Comparison of ENCODE assay signal across 9 cellular contexts in the genomic region with DNA sequence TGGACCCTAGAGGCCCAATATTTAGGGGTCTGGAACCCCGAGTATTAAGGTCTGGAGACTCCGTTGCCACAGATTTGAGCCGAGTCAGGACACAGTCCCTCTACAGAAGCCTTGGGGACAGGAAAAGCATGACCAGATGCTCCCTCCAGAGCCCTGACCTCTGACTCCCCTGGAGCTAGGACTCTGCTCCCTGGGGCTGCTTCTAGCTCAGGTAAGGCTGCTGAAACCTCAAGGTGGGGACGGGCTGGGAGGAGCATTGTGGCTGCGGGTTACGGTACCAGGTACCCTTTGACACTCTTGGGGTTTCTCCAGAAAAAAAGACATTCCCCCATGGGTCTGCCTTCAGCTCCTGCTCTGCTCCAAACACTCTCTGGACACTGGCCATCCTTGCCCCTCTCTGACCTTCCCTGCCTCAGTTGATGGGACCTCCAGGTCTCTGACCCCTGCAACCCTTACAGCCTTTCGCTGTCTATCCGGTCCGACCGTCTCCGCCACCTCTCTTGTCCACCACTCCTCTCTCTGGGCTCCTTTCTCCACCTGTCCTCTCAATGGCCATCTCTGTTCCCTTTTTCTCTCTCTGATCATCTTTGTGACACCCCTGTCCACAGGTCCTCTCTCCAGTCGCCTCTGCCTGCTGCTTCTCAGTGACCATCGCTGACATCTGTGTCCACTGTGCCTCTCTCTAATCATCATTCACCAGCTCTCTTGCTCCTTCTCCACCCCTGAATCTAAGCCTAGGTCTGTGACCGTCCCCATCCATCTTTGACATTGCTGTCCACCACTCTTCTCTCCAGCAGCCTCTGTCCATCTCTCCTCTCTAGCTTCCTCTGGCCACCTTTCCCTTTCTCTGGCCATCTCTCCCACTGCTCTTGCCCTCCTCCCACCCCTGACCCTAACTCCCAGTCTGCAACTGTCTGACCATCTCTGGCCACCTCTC. TPM values are rescaled to one million over a fixed set of nuclear protein-coding genes. Genes with fewer than 3 reads are reported as not detected.
DNase-seq lines count a peak whose midpoint lies in the region; ATAC-seq, FAIRE-seq and TF ChIP-seq lines count a peak whose summit lies in the region.
"Had no signal": no experiment of that assay in that cellular context is flagged by ENCODE, and none has a peak within 500 bp of the region (broad histone marks: within the 10 kb centered on the region; RNA-seq: fewer than 3 reads in every experiment).

No MANE protein-coding gene starts in this region.

- BruUV-seq in GM12878 (replicated peaks; lab: Mats Ljungman, UMichigan): no TSS peak

- no peak overlapping the region for H3K23ac ChIP-seq in mesenchymal stem cell (ENCODE audit: low read length in 2 of 2)

- ATAC-seq in activated T-cell treated with anti-CD3 and anti-CD28 coated beads, Interleukin-2, amount 50 U/mL, for 72 hours (replicated peaks in 1 of 2): no peak
- ATAC-seq in GM12878 (no peak), upper lobe of left lung (ENCODE audit: low FRiP score in 2 of 2) (no peak), GM21360 (IDR thresholded peaks at IDR 0.05; ENCODE audit: unreplicated experiment) (no peak)

- H3K4me3 Mint-ChIP-seq in activated T-cell treated with anti-CD3 and anti-CD28 coated beads, Interleukin-2, amount 50 U/mL, for 72 hours: peak overlapping the region; percentile 77 to 85

- CTCF ChIA-PET in GM12878 (lab: Yijun Ruan, JAX): interaction anchor here (1.1 kb wide), 1 partner anchor 12 kb away, joined by 3 read pairs; no protein-coding TSS in a partner anchor

- no peak overlapping the region for H2BK12ac ChIP-seq in mesenchymal stem cell (ENCODE audit: low read length in 2 of 2)

- no peak overlapping the region for H2BK120ac ChIP-seq in mesenchymal stem cell (ENCODE audit: low read depth, low read length)

- no peaks in the 10 kb centered on the region for H3K36me3 ChIP-seq in GM12878 (ENCODE audit: control insufficient read depth in 2 of 2, insufficient read depth in 2 of 2, low read length in 1 of 2)
- peaks cover 19 to 24% of the 10 kb centered on the region in 2 experiments for H3K36me3 ChIP-seq in mesenchymal stem cell (ENCODE audit: control insufficient read depth in 1 of 2, insufficient read depth in 2 of 2, low read depth in 1 of 2, low read length in 2 of 2)
- H3K36me3 ChIP-seq in upper lobe of left lung: peaks cover 2 to 21% (median 13%) of the 10 kb centered on the region in 4 donors

- no peak for TF ChIP-seq CTCF in GM12878 (IDR thresholded peaks at IDR 0.05 in 2 of 3, conservative IDR thresholded peaks at IDR 0.05 in 1 of 3; ENCODE audit: control insufficient read depth in 2 of 3, extremely low read depth in 1 of 3, insufficient read depth in 1 of 3, low read depth in 3 of 3, low read length in 3 of 3)
- TF ChIP-seq CTCF in upper lobe of left lung (IDR thresholded peaks at IDR 0.05): no peak

- no peak overlapping the region for H2BK5ac ChIP-seq in mesenchymal stem cell (ENCODE audit: low read depth, low read length, poor library complexity, severe bottlenecking)

- peaks cover 29% of the 10 kb centered on the region for H3K4me1 Mint-ChIP-seq in activated T-cell treated with anti-CD3 and anti-CD28 coated beads, Interleukin-2, amount 50 U/mL, for 72 hours (ENCODE audit: low read depth)

- H3K27me3 ChIP-seq in GM12878 (replicated peaks in 1 of 2; ENCODE audit: control insufficient read depth in 2 of 2, insufficient read depth in 2 of 2, low read length in 1 of 2): no peaks in the 10 kb centered on the region; a peak in 1 of 4 replicates
- no peaks in the 10 kb centered on the region for H3K27me3 ChIP-seq in mesenchymal stem cell (ENCODE audit: control insufficient read depth in 1 of 2, insufficient read depth in 1 of 2, low read length in 2 of 2)
- no peaks in the 10 kb centered on the region for H3K27me3 ChIP-seq in upper lobe of left lung

- TF ChIP-seq EP300 in GM12878 (IDR thresholded peaks at IDR 0.05; ENCODE audit: borderline replicate concordance in 1 of 2, control insufficient read depth in 1 of 2, low read depth in 2 of 2, low read length in 2 of 2): no peak
- TF ChIP-seq EP300 in upper lobe of left lung (IDR thresholded peaks at IDR 0.05): no peak

- intact Hi-C loops in GM12878 (cut with micrococcal nuclease; ENCODE audit: unreplicated experiment): no loop called here

- H3K9ac ChIP-seq in GM12878 (ENCODE audit: control insufficient read depth, insufficient read depth, low read length): no peak overlapping the region; the same call in 1 of the 2 replicates
- H3K9ac ChIP-seq in mesenchymal stem cell (ENCODE audit: low read length): peak overlapping the region; percentile 89

- H3K27ac Mint-ChIP-seq in activated T-cell treated with anti-CD3 and anti-CD28 coated beads, Interleukin-2, amount 50 U/mL, for 72 hours: peak overlapping the region; percentile 6

- no peak for TF ChIP-seq RAD21 in GM12878 (IDR thresholded peaks at IDR 0.05; ENCODE audit: insufficient read depth, low read depth, low read length)

- H3K4me1 ChIP-seq in GM12878 (ENCODE audit: control insufficient read depth, insufficient read depth, low read length) (no peaks in the 10 kb centered on the region), mesenchymal stem cell (ENCODE audit: control insufficient read depth, insufficient read depth, low read depth, low read length) (peaks cover 30% of the 10 kb centered on the region), upper lobe of left lung (peaks cover 6 to 37% (median 28%) of the 10 kb centered on the region in 4 donors)

- TF ChIP-seq POLR2A in GM12878 (IDR thresholded peaks at IDR 0.05; ENCODE audit: low read depth, low read length) (no peak), upper lobe of left lung (IDR thresholded peaks at IDR 0.05) (no peak)

- no peak overlapping the region for H3K27ac ChIP-seq in GM12878 (ENCODE audit: control insufficient read depth, insufficient read depth)
- no peak overlapping the region for H3K27ac ChIP-seq in mesenchymal stem cell (ENCODE audit: low read length, poor library complexity, severe bottlenecking)
- H3K27ac ChIP-seq in upper lobe of left lung: peak overlapping the region in 3 of 4 donors; percentile 84 to 88 (median 87)

- no peaks in the 10 kb centered on the region for H3K36me3 Mint-ChIP-seq in activated T-cell treated with anti-CD3 and anti-CD28 coated beads, Interleukin-2, amount 50 U/mL, for 72 hours (ENCODE audit: insufficient read depth in 2 of 2)

- no peak overlapping the region for H2AK5ac ChIP-seq in mesenchymal stem cell (ENCODE audit: low read length, severe bottlenecking)

- H4K8ac ChIP-seq in mesenchymal stem cell (ENCODE audit: low read length): no peak overlapping the region

- 65% methylated on average over 14 of the region's 14 CpGs for WGBS in GM12878 (ENCODE audit: insufficient coverage, insufficient replicate concordance, low lambda C conversion rate, missing lambda C conversion rate)
- 63% methylated on average over 14 of the region's 14 CpGs for WGBS in mesenchymal stem cell
- 36 to 53% methylated on average over 14 of the region's 14 CpGs for WGBS in upper lobe of left lung, 2 donors

- no peaks in the 10 kb centered on the region for H3K79me2 ChIP-seq in GM12878 (ENCODE audit: control insufficient read depth, insufficient read depth, low read length)

- H2AFZ ChIP-seq in GM12878 (ENCODE audit: control insufficient read depth, low read depth, low read length) (no peak overlapping the region), mesenchymal stem cell (ENCODE audit: low read depth, low read length) (no peak overlapping the region)

- H3K4me2 ChIP-seq in GM12878 (ENCODE audit: control insufficient read depth, insufficient read depth): peak overlapping the region; percentile 52; the same call in 1 of the 2 replicates
- H3K4me2 ChIP-seq in mesenchymal stem cell (ENCODE audit: low read length, poor library complexity, severe bottlenecking): peak overlapping the region; percentile 54

- peak overlapping the region in 1 of 2 experiments; percentile 31 for H3K14ac ChIP-seq in mesenchymal stem cell (ENCODE audit: low read length in 2 of 2)

- POLR2A ChIA-PET in GM12878 (lab: Charles Lee): no interaction called here

- no peak for DNase-seq in activated T-cell treated with anti-CD3 and anti-CD28 coated beads, Interleukin-2, amount 50 U/mL, for 72 hours
- no peak for DNase-seq in activated T-cell treated with anti-CD3 and anti-CD28 coated beads for 4 hours
- DNase-seq in GM12878 (ENCODE audit: low read depth, low spot score): no peak
- no peak for DNase-seq in mesenchymal stem cell
- no peak for DNase-seq in upper lobe of left lung
- no peak for DNase-seq in NCI-H146 treated with DMSO at 0.1 percent for 48 hours (lab: John Stamatoyannopoulos, UW; ENCODE audit: unreplicated experiment)
- DNase-seq in LoVo (ENCODE audit: low spot score): no peak

- peaks cover 28% of the 10 kb centered on the region for H3K79me1 ChIP-seq in mesenchymal stem cell (replicated peaks; ENCODE audit: low read length, poor library complexity, severe bottlenecking)

- SMC1A ChIA-PET in GM12878 (lab: Charles Lee; ENCODE audit: uncharacterized antibody, unreplicated experiment): no interaction called here

- no peak overlapping the region for H3K4ac ChIP-seq in mesenchymal stem cell (ENCODE audit: low read depth in 1 of 2, low read length in 2 of 2)

- no peaks in the 10 kb centered on the region for H3K9me3 Mint-ChIP-seq in activated T-cell treated with anti-CD3 and anti-CD28 coated beads, Interleukin-2, amount 50 U/mL, for 72 hours

- no peak overlapping the region for H3K18ac ChIP-seq in mesenchymal stem cell (ENCODE audit: low read depth in 1 of 2, low read length in 2 of 2)

- H3K4me3 ChIP-seq in GM12878 (peak overlapping the region; percentile 75; the same call in 1 of the 2 replicates), mesenchymal stem cell (ENCODE audit: insufficient read depth in 1 of 2, low read depth in 1 of 2, low read length in 2 of 2) (peak overlapping the region in 1 of 2 experiments; percentile 87), upper lobe of left lung (peak overlapping the region; percentile 48 to 85 (median 81))

- H2BK15ac ChIP-seq in mesenchymal stem cell (ENCODE audit: low read depth, poor library complexity, severe bottlenecking): no peak overlapping the region

- no peaks in the 10 kb centered on the region for H3K27me3 Mint-ChIP-seq in activated T-cell treated with anti-CD3 and anti-CD28 coated beads, Interleukin-2, amount 50 U/mL, for 72 hours (ENCODE audit: low read depth)

- no peak for FAIRE-seq in GM12878 (lab: Jason Lieb, UNC)

- RAD21 ChIA-PET in GM12878 (lab: Charles Lee; ENCODE audit: unreplicated experiment): no interaction called here

- H4K91ac ChIP-seq in mesenchymal stem cell (ENCODE audit: low read length): no peak overlapping the region

- H3K9me3 ChIP-seq in GM12878 (replicated peaks; ENCODE audit: control insufficient read depth, insufficient read depth, low read length) (no peaks in the 10 kb centered on the region), mesenchymal stem cell (ENCODE audit: control insufficient read depth, low read length) (no peaks in the 10 kb centered on the region), upper lobe of left lung (no peaks in the 10 kb centered on the region)

- in situ Hi-C loops in GM12878 (cut with MboI): no loop called here

- H4K20me1 ChIP-seq in GM12878 (ENCODE audit: control insufficient read depth, insufficient read depth): no peaks in the 10 kb centered on the region

RNA-seq across cellular contexts. Expression of a gene that starts 1.4 kb away (rescaled TPM):
- total RNA-seq in activated T-cell treated with anti-CD3 and anti-CD28 coated beads, Interleukin-2, amount 50 U/mL, for 72 hours: 1 to 10 TPM; 6.4 to 8.5 TPM
- 1.0 TPM in 2 replicates for total RNA-seq in GM12878 (2013; cell fraction: nucleolus; rRNA removed)
- total RNA-seq in GM12878 (2014; rRNA removed): 0.76 and 2.0 TPM in 2 replicates
- 0.28 and 0.54 TPM in 2 replicates for total RNA-seq in GM12878 (2014; rRNA removed; fragmentation: Illumina TruSeq; extraction: Trizol)
- 5.8 and 7.3 TPM in 2 replicates for total RNA-seq in GM12878 (2021)
- polyA plus RNA-seq in GM12878 (2011; ENCODE audit: low read depth): 1.4 TPM
- 0.05 TPM in 1 of 2 replicates, not detected in the other for polyA plus RNA-seq in GM12878 (2011; rRNA removed)
- 0.06 and 0.12 TPM in 2 replicates for polyA plus RNA-seq in GM12878 (2011; cell fraction: cytosol; rRNA removed)
- polyA plus RNA-seq in GM12878 (2011; cell fraction: nucleus; rRNA removed): 0.21 and 0.53 TPM in 2 replicates
- polyA plus RNA-seq in GM12878 (2012): 3.6 and 3.9 TPM in 2 replicates
- polyA plus RNA-seq in GM12878 (2014; fragmentation: Illumina TruSeq; extraction: Trizol): 2.1 and 3.2 TPM in 2 replicates
- under 1 TPM in 1 of 2 experiments, not detected in 1; 0.02 TPM for polyA plus RNA-seq in GM12878 (2014; fragmentation: Nextera tagmentation; extraction: Ambion mirVana)
- 2.6 and 6.6 TPM in 2 replicates for polyA plus RNA-seq in GM12878 (2014; rRNA removed)
- 1 to 10 TPM; 1.6 to 2.6 TPM for polyA plus RNA-seq in GM12878 (2016; fragmentation: Nextera tagmentation; extraction: Ambion mirVana)
- polyA minus RNA-seq in GM12878 (2011; rRNA and poly(A)+ RNA removed): 0.31 TPM in 1 of 2 replicates, not detected in the other
- polyA minus RNA-seq in GM12878 (2011; cell fraction: cytosol; rRNA and poly(A)+ RNA removed): not detected in 2 replicates
- polyA minus RNA-seq in GM12878 (2011; cell fraction: nucleus; rRNA and poly(A)+ RNA removed): 0.38 and 0.73 TPM in 2 replicates
- polyA plus RNA-seq in mesenchymal stem cell (2013, experiment 1 of 2): 17.0 TPM
- 16.1 TPM for polyA plus RNA-seq in mesenchymal stem cell (2013, experiment 2 of 2)
- 10 to 100 TPM in 4 of 6 donors, 1 to 10 TPM in 2; 6.3 to 17.2 (median 11.8) TPM for total RNA-seq in upper lobe of left lung

RNA-seq across cellular contexts. Expression of a gene that starts 29.5 kb away (rescaled TPM):
- total RNA-seq in activated T-cell treated with anti-CD3 and anti-CD28 coated beads, Interleukin-2, amount 50 U/mL, for 72 hours: 1 to 10 TPM in 1 of 2 donors, not detected in 1; 1.3 TPM
- not detected in 2 replicates for total RNA-seq in GM12878 (2013; cell fraction: nucleolus; rRNA removed)
- total RNA-seq in GM12878 (2014; rRNA removed): 0.44 and 0.62 TPM in 2 replicates
- total RNA-seq in GM12878 (2014; rRNA removed; fragmentation: Illumina TruSeq; extraction: Trizol): 0.36 and 0.41 TPM in 2 replicates
- 0.40 and 0.54 TPM in 2 replicates for total RNA-seq in GM12878 (2021)
- not detected for polyA plus RNA-seq in GM12878 (2011; ENCODE audit: low read depth)
- polyA plus RNA-seq in GM12878 (2011; rRNA removed): not detected in 2 replicates
- polyA plus RNA-seq in GM12878 (2011; cell fraction: cytosol; rRNA removed): 0.27 TPM in 1 of 2 replicates, not detected in the other
- not detected in 2 replicates for polyA plus RNA-seq in GM12878 (2011; cell fraction: nucleus; rRNA removed)
- not detected in 2 replicates for polyA plus RNA-seq in GM12878 (2012)
- polyA plus RNA-seq in GM12878 (2014; fragmentation: Illumina TruSeq; extraction: Trizol): 0.78 TPM in 1 of 2 replicates, not detected in the other
- polyA plus RNA-seq in GM12878 (2014; fragmentation: Nextera tagmentation; extraction: Ambion mirVana): under 1 TPM in 1 of 2 experiments, not detected in 1; 0.33 TPM
- polyA plus RNA-seq in GM12878 (2014; rRNA removed): 1.4 and 2.4 TPM in 2 replicates
- under 1 TPM; 0.54 to 0.62 TPM for polyA plus RNA-seq in GM12878 (2016; fragmentation: Nextera tagmentation; extraction: Ambion mirVana)
- not detected in 2 replicates for polyA minus RNA-seq in GM12878 (2011; rRNA and poly(A)+ RNA removed)
- not detected in 2 replicates for polyA minus RNA-seq in GM12878 (2011; cell fraction: cytosol; rRNA and poly(A)+ RNA removed)
- polyA minus RNA-seq in GM12878 (2011; cell fraction: nucleus; rRNA and poly(A)+ RNA removed): not detected in 2 replicates
- 0.80 TPM for polyA plus RNA-seq in mesenchymal stem cell (2013, experiment 1 of 2)
- polyA plus RNA-seq in mesenchymal stem cell (2013, experiment 2 of 2): 0.53 TPM
- 100 to 1,000 TPM; 131 to 532 (median 345) TPM for total RNA-seq in upper lobe of left lung
- total RNA-seq: dermis microvascular lymphatic vessel endothelial cell had no signal

RNA-seq across cellular contexts. Expression of a gene that starts 35.3 kb away (rescaled TPM):
- 10 to 100 TPM; 56.1 to 71.9 TPM for total RNA-seq in activated T-cell treated with anti-CD3 and anti-CD28 coated beads, Interleukin-2, amount 50 U/mL, for 72 hours
- total RNA-seq in GM12878 (2013; cell fraction: nucleolus; rRNA removed): 2.4 and 3.4 TPM in 2 replicates
- total RNA-seq in GM12878 (2014; rRNA removed) (27.3 and 33.3 TPM in 2 replicates), GM12878 (2014; rRNA removed; fragmentation: Illumina TruSeq; extraction: Trizol) (25.5 and 26.1 TPM in 2 replicates), GM12878 (2021) (28.6 and 30.7 TPM in 2 replicates), upper lobe of left lung (10 to 100 TPM in 5 of 6 donors, not detected in 1; 10.2 to 40.8 (median 19.9) TPM)
- polyA plus RNA-seq in GM12878 (2011; ENCODE audit: low read depth): 203 TPM
- polyA plus RNA-seq in GM12878 (2011; rRNA removed) (9.8 and 13.3 TPM in 2 replicates), GM12878 (2014; fragmentation: Illumina TruSeq; extraction: Trizol) (3.0 and 7.5 TPM in 2 replicates), GM12878 (2014; fragmentation: Nextera tagmentation; extraction: Ambion mirVana) (10 to 100 TPM; 34.0 to 40.4 TPM), GM12878 (2014; rRNA removed) (79.6 and 82.0 TPM in 2 replicates), GM12878 (2016; fragmentation: Nextera tagmentation; extraction: Ambion mirVana) (10 to 100 TPM; 41.9 to 48.2 TPM)
- 33.0 and 45.1 TPM in 2 replicates for polyA plus RNA-seq in GM12878 (2011; cell fraction: cytosol; rRNA removed)
- 9.7 and 15.3 TPM in 2 replicates for polyA plus RNA-seq in GM12878 (2011; cell fraction: nucleus; rRNA removed)
- 51.7 and 80.9 TPM in 2 replicates for polyA plus RNA-seq in GM12878 (2012)
- polyA minus RNA-seq in GM12878 (2011; rRNA and poly(A)+ RNA removed): 23.0 and 67.9 TPM in 2 replicates
- 10.2 and 17.3 TPM in 2 replicates for polyA minus RNA-seq in GM12878 (2011; cell fraction: cytosol; rRNA and poly(A)+ RNA removed)
- 3.0 and 7.3 TPM in 2 replicates for polyA minus RNA-seq in GM12878 (2011; cell fraction: nucleus; rRNA and poly(A)+ RNA removed)
- polyA plus RNA-seq in mesenchymal stem cell (2013, experiment 1 of 2): 1.4 TPM
- 1.4 TPM for polyA plus RNA-seq in mesenchymal stem cell (2013, experiment 2 of 2)

RNA-seq across cellular contexts. Expression of a gene that starts 37.3 kb away (rescaled TPM):
- total RNA-seq in activated T-cell treated with anti-CD3 and anti-CD28 coated beads, Interleukin-2, amount 50 U/mL, for 72 hours: 10 to 100 TPM; 51.5 to 63.1 TPM
- total RNA-seq in GM12878 (2013; cell fraction: nucleolus; rRNA removed): 84.8 and 94.2 TPM in 2 replicates
- total RNA-seq in GM12878 (2014; rRNA removed): 32.0 and 36.3 TPM in 2 replicates
- 13.4 and 13.8 TPM in 2 replicates for total RNA-seq in GM12878 (2014; rRNA removed; fragmentation: Illumina TruSeq; extraction: Trizol)
- total RNA-seq in GM12878 (2021): 30.3 and 36.9 TPM in 2 replicates
- 30.6 TPM for polyA plus RNA-seq in GM12878 (2011; ENCODE audit: low read depth)
- polyA plus RNA-seq in GM12878 (2011; rRNA removed): 5.9 and 12.3 TPM in 2 replicates
- 19.8 and 22.3 TPM in 2 replicates for polyA plus RNA-seq in GM12878 (2011; cell fraction: cytosol; rRNA removed)
- 130 and 132 TPM in 2 replicates for polyA plus RNA-seq in GM12878 (2011; cell fraction: nucleus; rRNA removed)
- 28.7 and 39.4 TPM in 2 replicates for polyA plus RNA-seq in GM12878 (2012)
- 18.0 and 25.1 TPM in 2 replicates for polyA plus RNA-seq in GM12878 (2014; fragmentation: Illumina TruSeq; extraction: Trizol)
- polyA plus RNA-seq in GM12878 (2014; fragmentation: Nextera tagmentation; extraction: Ambion mirVana): 1 to 10 TPM; 3.0 to 3.8 TPM
- polyA plus RNA-seq in GM12878 (2014; rRNA removed): 46.7 and 53.3 TPM in 2 replicates
- polyA plus RNA-seq in GM12878 (2016; fragmentation: Nextera tagmentation; extraction: Ambion mirVana): 10 to 100 TPM; 16.6 to 19.5 TPM
- 15.9 and 34.7 TPM in 2 replicates for polyA minus RNA-seq in GM12878 (2011; rRNA and poly(A)+ RNA removed)
- 9.9 and 10.3 TPM in 2 replicates for polyA minus RNA-seq in GM12878 (2011; cell fraction: cytosol; rRNA and poly(A)+ RNA removed)
- polyA minus RNA-seq in GM12878 (2011; cell fraction: nucleus; rRNA and poly(A)+ RNA removed): 56.5 and 78.1 TPM in 2 replicates
- polyA plus RNA-seq in mesenchymal stem cell (2013, experiment 1 of 2): 4.7 TPM
- polyA plus RNA-seq in mesenchymal stem cell (2013, experiment 2 of 2): 4.1 TPM
- 10 to 100 TPM in 5 of 6 donors, 1 to 10 TPM in 1; 8.8 to 65.0 (median 23.6) TPM for total RNA-seq in upper lobe of left lung

RNA-seq across cellular contexts. Expression of a gene that starts 57.4 kb away (rescaled TPM):
- 10 to 100 TPM; 24.0 to 24.2 TPM for total RNA-seq in activated T-cell treated with anti-CD3 and anti-CD28 coated beads, Interleukin-2, amount 50 U/mL, for 72 hours
- total RNA-seq in GM12878 (2013; cell fraction: nucleolus; rRNA removed): 15.3 and 17.0 TPM in 2 replicates
- total RNA-seq in GM12878 (2014; rRNA removed) (41.2 and 42.5 TPM in 2 replicates), GM12878 (2014; rRNA removed; fragmentation: Illumina TruSeq; extraction: Trizol) (14.6 and 15.6 TPM in 2 replicates), GM12878 (2021) (30.9 and 32.7 TPM in 2 replicates), upper lobe of left lung (10 to 100 TPM; 13.6 to 41.2 (median 28.9) TPM)
- 7.9 TPM for polyA plus RNA-seq in GM12878 (2011; ENCODE audit: low read depth)
- polyA plus RNA-seq in GM12878 (2011; rRNA removed) (13.2 and 17.9 TPM in 2 replicates), GM12878 (2014; fragmentation: Illumina TruSeq; extraction: Trizol) (3.4 and 9.0 TPM in 2 replicates), GM12878 (2014; fragmentation: Nextera tagmentation; extraction: Ambion mirVana) (1 to 10 TPM in 1 of 2 experiments, under 1 TPM in 1; 0.74 to 3.3 TPM), GM12878 (2014; rRNA removed) (45.6 and 46.5 TPM in 2 replicates), GM12878 (2016; fragmentation: Nextera tagmentation; extraction: Ambion mirVana) (10 to 100 TPM; 32.3 to 36.1 TPM)
- polyA plus RNA-seq in GM12878 (2011; cell fraction: cytosol; rRNA removed): 30.7 and 42.4 TPM in 2 replicates
- polyA plus RNA-seq in GM12878 (2011; cell fraction: nucleus; rRNA removed): 24.2 and 26.3 TPM in 2 replicates
- polyA plus RNA-seq in GM12878 (2012): 17.7 and 19.5 TPM in 2 replicates
- polyA minus RNA-seq in GM12878 (2011; rRNA and poly(A)+ RNA removed): 3.8 and 10.5 TPM in 2 replicates
- polyA minus RNA-seq in GM12878 (2011; cell fraction: cytosol; rRNA and poly(A)+ RNA removed): 6.1 and 8.4 TPM in 2 replicates
- polyA minus RNA-seq in GM12878 (2011; cell fraction: nucleus; rRNA and poly(A)+ RNA removed): 7.9 and 15.3 TPM in 2 replicates
- 13.3 TPM for polyA plus RNA-seq in mesenchymal stem cell (2013, experiment 1 of 2)
- 13.1 TPM for polyA plus RNA-seq in mesenchymal stem cell (2013, experiment 2 of 2)

Comparison
In these comparisons a context has a peak if more than half of its experiments do, and no peak if none do; other contexts are left out.
1. H3K27ac ChIP-seq: peak in upper lobe of left lung (3 of 4); none in GM12878 (single experiment) and mesenchymal stem cell (single experiment).
2. RNA of a gene that starts 29.5 kb away (total RNA-seq): 131 to 532 TPM in upper lobe of left lung; 1.3 TPM in activated T-cell treated with anti-CD3 and anti-CD28 coated beads, Interleukin-2, amount 50 U/mL, for 72 hours and 0.36 to 0.62 TPM in GM12878; every median in the first group is over 10 times any median in the second.